8 cellular contexts compared by ENCODE assay signal in genomic region chr3:180601688-180602666, GRCh38. TPM values are rescaled to one million over a fixed set of nuclear protein-coding genes. Genes with fewer than 3 reads are reported as not detected.
A peak's percentile ranks its signal among the peaks of the same experiment; 100 is the strongest.
DNase-seq lines count a peak whose midpoint lies in the region; ATAC-seq and TF ChIP-seq lines count a peak whose summit lies in the region.

TSS of gene TTC14 (plus strand) at chr3:180602163. CDS start at chr3:180602262, 99 bp downstream.

- ATAC-seq in GM21529 (IDR thresholded peaks at IDR 0.05; ENCODE audit: unreplicated experiment), result peak; percentile 98

- TF ChIP-seq CTCF in PC-9 (conservative IDR thresholded peaks at IDR 0.05), result no peak

- peaks cover 4 to 11% (median 6%) of the 10 kb centered on the region in 3 donors for H3K9me3 Mint-ChIP-seq in IgD-negative memory B cell

- H3K9me3 ChIP-seq in PC-9 (ENCODE audit: insufficient read depth, low read depth) (no peaks in the 10 kb centered on the region), esophagus (ENCODE audit: control insufficient read depth in 2 of 2, insufficient read depth in 1 of 2, low read depth in 1 of 2, low read length in 1 of 2) (no peaks in the 10 kb centered on the region), mucosa of stomach (ENCODE audit: control insufficient read depth, low read length) (no peaks in the 10 kb centered on the region)

- H3K4me3 ChIP-seq in PC-9 (peak within 1 kb of the TSS; percentile 74), esophagus (ENCODE audit: low read depth in 1 of 2, low read length in 2 of 2) (peak within 1 kb of the TSS; percentile 93 to 100), mucosa of stomach (ENCODE audit: low read length) (peak within 1 kb of the TSS; percentile 52)

- POLR2A ChIA-PET in PC-9 (lab: Charles Lee; ENCODE audit: unreplicated experiment), result interaction anchor here (0.6 to 0.9 kb wide), 9 partner anchors 25 to 1249 kb away, joined by 3 to 24 read pairs (median 3); no protein-coding TSS in a partner anchor

- H3K4me1 ChIP-seq in PC-9 (replicated peaks; ENCODE audit: insufficient read depth) (peaks cover 18% of the 10 kb centered on the region), esophagus (ENCODE audit: control insufficient read depth in 2 of 2, insufficient read depth in 2 of 2, low read length in 1 of 2) (no peaks in the 10 kb centered on the region), mucosa of stomach (ENCODE audit: control insufficient read depth, insufficient read depth, low read length) (no peaks in the 10 kb centered on the region)

- H3K4me3 Mint-ChIP-seq in IgD-negative memory B cell, result peak within 1 kb of the TSS; percentile 87 to 99 (median 96)

- H3K27ac ChIP-seq in PC-9 (peak within 1 kb of the TSS; percentile 77), esophagus (ENCODE audit: low read depth in 2 of 2, low read length in 1 of 2) (peak within 1 kb of the TSS; percentile 73 to 88)

- peak within 1 kb of the TSS; percentile 77 for H3K9ac ChIP-seq in mucosa of stomach (ENCODE audit: low read length)

- H3K4me1 Mint-ChIP-seq in IgD-negative memory B cell, result peaks cover 4 to 21% (median 20%) of the 10 kb centered on the region in 3 donors

- DNase-seq in DMS153 treated with DMSO at 0.1 percent for 48 hours (lab: John Stamatoyannopoulos, UW; ENCODE audit: unreplicated experiment) (peak; percentile 88), PC-9 (peak; percentile 93 to 97)
- peak; percentile 91 for DNase-seq in activated T-cell treated with anti-CD3 and anti-CD28 coated beads, Interleukin-2, amount 50 U/mL, for 1 hour
- DNase-seq in stimulated activated CD8-positive, alpha-beta memory T cell treated with anti-CD3 and anti-CD28 coated beads, Interleukin-7, amount 100 ng/mL, for 1 hour (ENCODE audit: low read depth in 2 of 2), result peak; percentile 81 to 84

- WGBS in esophagus, 2 donors, result 4 to 5% methylated on average over 70 of the region's 70 CpGs

- H3K36me3 ChIP-seq in PC-9 (ENCODE audit: low read depth), result peaks cover 34% of the 10 kb centered on the region
- H3K36me3 ChIP-seq in esophagus (ENCODE audit: control insufficient read depth in 2 of 2, insufficient read depth in 2 of 2, low read length in 1 of 2), result no peaks in the 10 kb centered on the region
- no peaks in the 10 kb centered on the region for H3K36me3 ChIP-seq in mucosa of stomach (ENCODE audit: control insufficient read depth, insufficient read depth, low read length)

- peak within 1 kb of the TSS; percentile 93 for H2AFZ ChIP-seq in PC-9

- H3F3A ChIP-seq in PC-9 (ENCODE audit: insufficient read depth, low read depth), result peaks cover 12% of the 10 kb centered on the region; the same call in 1 of the 2 replicates

- peak within 1 kb of the TSS; percentile 73 to 99 (median 97) for H3K27ac Mint-ChIP-seq in IgD-negative memory B cell

- CTCF ChIA-PET in PC-9 (lab: Charles Lee), result interaction anchor here (0.5 to 0.6 kb wide), 3 partner anchors 309 to 958 kb away, joined by 3 to 6 read pairs (median 4); no protein-coding TSS in a partner anchor

- H3K9me2 ChIP-seq in PC-9 (ENCODE audit: insufficient read depth), result no peaks in the 10 kb centered on the region

- BruUV-seq in PC-9 (replicated peaks; lab: Mats Ljungman, UMichigan), result TSS peak; percentile 95

- no peaks in the 10 kb centered on the region for H3K27me3 ChIP-seq in PC-9 (ENCODE audit: insufficient read depth, low read depth)
- no peaks in the 10 kb centered on the region for H3K27me3 ChIP-seq in esophagus (ENCODE audit: control insufficient read depth in 1 of 2, insufficient read depth in 2 of 2, low read length in 2 of 2)
- no peaks in the 10 kb centered on the region for H3K27me3 ChIP-seq in mucosa of stomach (ENCODE audit: control insufficient read depth, insufficient read depth, low read length)

- H3K4me2 ChIP-seq in PC-9, result peak within 1 kb of the TSS; percentile 82

- intact Hi-C loops in PC-9 (cut with micrococcal nuclease; ENCODE audit: unreplicated experiment), result loop anchor here (1.0 to 2.0 kb wide), 3 partner anchors 77 to 957 kb away; partner anchors contain the start of gene CCDC39

- H3K36me3 Mint-ChIP-seq in IgD-negative memory B cell, result peaks cover 18% of the 10 kb centered on the region

- peaks cover 3% of the 10 kb centered on the region for H3K27me3 Mint-ChIP-seq in IgD-negative memory B cell

- peaks cover 10% of the 10 kb centered on the region; the same call in 1 of the 2 replicates for H4K20me1 ChIP-seq in PC-9 (ENCODE audit: insufficient read depth)

- peaks cover 29% of the 10 kb centered on the region for H3K79me2 ChIP-seq in PC-9 (ENCODE audit: low read depth)

RNA-seq across cellular contexts. Expression of gene TTC14, which starts in this region (rescaled TPM):
- polyA plus RNA-seq in IgD-negative memory B cell (14.7 TPM), esophagus (1 to 10 TPM; 8.0 to 9.1 TPM)
- 51.1 and 55.4 TPM in 2 replicates for total RNA-seq in PC-9 (2021)

Comparison
In these comparisons a context has a peak if more than half of its experiments do, and no peak if none do; other contexts are left out.
1. Peak in every context shown above with its lines: DNase-seq, ATAC-seq, H3K4me3 ChIP-seq and H3K27ac ChIP-seq.